ENCODE assay signal across 8 cellular contexts in genomic region chr16:2660755-2661373, GRCh38. TPM values are rescaled to one million over a fixed set of nuclear protein-coding genes. Genes with fewer than 3 reads are reported as not detected.
DNase-seq lines count a peak whose midpoint lies in the region; ATAC-seq and TF ChIP-seq lines count a peak whose summit lies in the region.
"Not testable (repeated sequence)": the region's sequence is repeated elsewhere in the genome, so short reads cannot be mapped to it uniquely, and the experiment has no call there.

No MANE protein-coding gene starts in this region.

- POLR2A ChIA-PET in CD4-positive, alpha-beta T cell (lab: Charles Lee); HEK293 (lab: Yijun Ruan, JAX): not testable (repeated sequence)

- H3K4me3 Mint-ChIP-seq in CD4-positive, alpha-beta T cell; activated T-cell treated with anti-CD3 and anti-CD28 coated beads, Interleukin-2, amount 50 U/mL, for 24 hours; chondrocyte (ENCODE audit: unreplicated experiment); nephron: not testable (repeated sequence)

- not testable (repeated sequence) for H3K27me3 Mint-ChIP-seq in CD4-positive, alpha-beta T cell; activated T-cell treated with anti-CD3 and anti-CD28 coated beads, Interleukin-2, amount 50 U/mL, for 24 hours; chondrocyte (ENCODE audit: low read depth); nephron (ENCODE audit: low read depth)

- peaks cover 22% of the 10 kb centered on the region for H3K36me3 Mint-ChIP-seq in CD4-positive, alpha-beta T cell (ENCODE audit: low read depth)
- H3K36me3 Mint-ChIP-seq in activated T-cell treated with anti-CD3 and anti-CD28 coated beads, Interleukin-2, amount 50 U/mL, for 24 hours (ENCODE audit: low read depth) = peaks cover 46% of the 10 kb centered on the region
- H3K36me3 Mint-ChIP-seq in chondrocyte (ENCODE audit: low read depth); nephron (ENCODE audit: low read depth): not testable (repeated sequence)

- TF ChIP-seq POLR2A in Peyer's patch (IDR thresholded peaks at IDR 0.05); suprapubic skin (IDR thresholded peaks at IDR 0.05): not testable (repeated sequence)

- H3K9me3 Mint-ChIP-seq in CD4-positive, alpha-beta T cell; activated T-cell treated with anti-CD3 and anti-CD28 coated beads, Interleukin-2, amount 50 U/mL, for 24 hours; chondrocyte (ENCODE audit: low read depth); nephron: not testable (repeated sequence)

- not testable (repeated sequence) for H3K36me3 ChIP-seq in HEK293 (ENCODE audit: control insufficient read depth in 2 of 2, insufficient read depth in 1 of 2, low read length in 2 of 2); Peyer's patch; left ventricle myocardium inferior; suprapubic skin

- TF ChIP-seq CTCF in CD4-positive, alpha-beta T cell (IDR thresholded peaks at IDR 0.05) = peak; percentile 19
- TF ChIP-seq CTCF in HEK293 (tag by site-specific recombination; IDR thresholded peaks at IDR 0.05) = not testable (repeated sequence)
- peak in 5 of 6 experiments; percentile 27 to 65 (median 48) for TF ChIP-seq CTCF in Peyer's patch (IDR thresholded peaks at IDR 0.05)
- peak; percentile 76 for TF ChIP-seq CTCF in chondrocyte (IDR thresholded peaks at IDR 0.05)
- TF ChIP-seq CTCF in left ventricle myocardium inferior (IDR thresholded peaks at IDR 0.05; ENCODE audit: borderline replicate concordance) = peak; percentile 64
- TF ChIP-seq CTCF in nephron (IDR thresholded peaks at IDR 0.05; ENCODE audit: unreplicated experiment in 3 of 3) = peak; percentile 43 to 52 (median 45)
- peak; percentile 31 to 50 for TF ChIP-seq CTCF in suprapubic skin (IDR thresholded peaks at IDR 0.05)

- H3K27me3 ChIP-seq in CD4-positive, alpha-beta T cell (ENCODE audit: control insufficient read depth, insufficient read depth, low read length); Peyer's patch; left ventricle myocardium inferior (ENCODE audit: low read depth); suprapubic skin: not testable (repeated sequence)

- H3K27ac ChIP-seq in CD4-positive, alpha-beta T cell (ENCODE audit: low read depth, low read length); HEK293 (ENCODE audit: extremely low read depth, low read depth, low read length); Peyer's patch; left ventricle myocardium inferior (replicated peaks); suprapubic skin: not testable (repeated sequence)

- not testable (repeated sequence) for TF ChIP-seq EP300 in suprapubic skin (IDR thresholded peaks at IDR 0.05)

- H3K9me3 ChIP-seq in CD4-positive, alpha-beta T cell (ENCODE audit: control insufficient read depth, low read length); HEK293 (ENCODE audit: control insufficient read depth, insufficient read depth, low read depth, low read length); Peyer's patch; left ventricle myocardium inferior (replicated peaks); suprapubic skin: not testable (repeated sequence)

- H3K4me1 ChIP-seq in HEK293 (ENCODE audit: control insufficient read depth, insufficient read depth, low read length) (peaks cover 19% of the 10 kb centered on the region), Peyer's patch (peaks cover 0 to 20% (median 0%) of the 10 kb centered on the region in 4 donors), left ventricle myocardium inferior (peaks cover 14% of the 10 kb centered on the region), suprapubic skin (peaks cover 19% of the 10 kb centered on the region)

- H3K4me3 ChIP-seq in HEK293 (ENCODE audit: low read depth, low read length); Peyer's patch; left ventricle myocardium inferior; suprapubic skin: not testable (repeated sequence)

- peak; percentile 64 for ATAC-seq in CD4-positive, alpha-beta T cell (ENCODE audit: poor library complexity)

- H3K4me1 Mint-ChIP-seq in CD4-positive, alpha-beta T cell (ENCODE audit: low read depth); chondrocyte (ENCODE audit: low read depth): not testable (repeated sequence)
- peaks cover 63% of the 10 kb centered on the region for H3K4me1 Mint-ChIP-seq in activated T-cell treated with anti-CD3 and anti-CD28 coated beads, Interleukin-2, amount 50 U/mL, for 24 hours (ENCODE audit: low read depth)
- peaks cover 31% of the 10 kb centered on the region for H3K4me1 Mint-ChIP-seq in nephron

- intact Hi-C loops in CD4-positive, alpha-beta T cell (cut with DNase I, micrococcal nuclease); left ventricle myocardium inferior (cut with micrococcal nuclease): not testable (repeated sequence)

- peak in 6 of 10 experiments; percentile 10 to 40 (median 23) for DNase-seq in CD4-positive, alpha-beta T cell
- DNase-seq in Peyer's patch = peak in 1 of 3 donors; percentile 49
- DNase-seq in activated T-cell treated with anti-CD3 and anti-CD28 coated beads, Interleukin-2, amount 50 U/mL, for 24 hours = peak; percentile 57
- DNase-seq in chondrocyte (ENCODE audit: low spot score); left ventricle myocardium inferior; suprapubic skin (ENCODE audit: low spot score in 2 of 2): not testable (repeated sequence)

- peak overlapping the region; percentile 40 for H3K27ac Mint-ChIP-seq in CD4-positive, alpha-beta T cell
- H3K27ac Mint-ChIP-seq in activated T-cell treated with anti-CD3 and anti-CD28 coated beads, Interleukin-2, amount 50 U/mL, for 24 hours = peak overlapping the region; percentile 76
- not testable (repeated sequence) for H3K27ac Mint-ChIP-seq in chondrocyte (ENCODE audit: unreplicated experiment); nephron

- 43% methylated on average over 14 of the region's 21 CpGs for WGBS in suprapubic skin

- CTCF ChIA-PET in CD4-positive, alpha-beta T cell (lab: Charles Lee) = not testable (repeated sequence)
- CTCF ChIA-PET in HEK293 (lab: Yijun Ruan, JAX) = interaction anchor here (1.9 kb wide), 1 partner anchor 12 kb away, joined by 5 read pairs; no protein-coding TSS in a partner anchor

TF ChIP-seq in HEK293, 187 proteins besides CTCF, POLR2A, EP300 and RAD21:
- 0 out of 2 replicates have a peak, but pooled peaks have one; percentile 33 for TF ChIP-seq ZNF660 (tag by site-specific recombination; IDR thresholded peaks at IDR 0.05)
- TF ChIP-seq ZBTB8A (tag by site-specific recombination; IDR thresholded peaks at IDR 0.05) = peak; percentile 60; the same call in 1 of the 2 replicates
- peak; percentile 77 for TF ChIP-seq ZNF2 (tag by site-specific recombination; IDR thresholded peaks at IDR 0.05)
- TF ChIP-seq ZNF654 (tag by site-specific recombination; IDR thresholded peaks at IDR 0.05; ENCODE audit: low read depth) = peak; percentile 43

RNA-seq across cellular contexts. Expression of gene KCTD5, which starts 21.5 kb away (rescaled TPM):
- total RNA-seq in CD4-positive, alpha-beta T cell = 10 to 100 TPM; 20.6 to 22.6 TPM
- 10 to 100 TPM; 23.1 to 85.6 (median 56.4) TPM for total RNA-seq in Peyer's patch
- total RNA-seq in chondrocyte = 27.3 to 29.7 TPM (median 27.4 TPM) in 3 replicates
- total RNA-seq in left ventricle myocardium inferior = 10.2 TPM
- total RNA-seq in suprapubic skin = 10 to 100 TPM; 46.3 to 84.4 (median 53.0) TPM

RNA-seq across cellular contexts. Expression of gene PRSS27, which starts 59.2 kb away (rescaled TPM):
- total RNA-seq in CD4-positive, alpha-beta T cell = under 1 TPM; 0.28 to 0.44 TPM
- 1 to 10 TPM in 2 of 4 donors, not detected in 2; 1.2 TPM for total RNA-seq in Peyer's patch
- 2.8 to 4.3 TPM (median 3.1 TPM) in 3 replicates for total RNA-seq in chondrocyte
- 0.11 TPM for total RNA-seq in left ventricle myocardium inferior
- 1 to 10 TPM; 1.6 to 9.5 (median 5.6) TPM for total RNA-seq in suprapubic skin
